ENCODE assay signal across 14 cellular contexts in the genomic region with DNA sequence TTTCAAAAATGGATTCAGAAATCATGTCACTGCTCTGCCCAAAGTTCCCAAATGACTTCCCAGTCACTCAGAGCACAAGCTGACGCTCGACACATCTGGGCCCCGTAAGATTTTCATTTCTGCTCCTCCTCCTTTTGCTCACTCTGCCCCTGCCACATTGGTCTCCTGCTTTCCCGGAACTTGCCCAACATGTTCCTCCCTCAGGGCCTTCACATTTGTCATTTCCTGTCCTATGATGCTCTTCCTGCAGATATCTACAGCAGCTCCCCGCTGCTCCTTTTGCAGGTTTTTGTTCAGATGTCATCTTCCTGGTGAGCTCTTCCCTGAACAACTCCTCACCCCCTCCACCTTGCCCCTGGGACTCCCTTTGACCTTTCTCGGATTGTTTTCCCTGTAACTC. TPM values are rescaled to one million over a fixed set of nuclear protein-coding genes. Genes with fewer than 3 reads are reported as not detected.
DNase-seq lines count a peak whose midpoint lies in the region; FAIRE-seq and TF ChIP-seq lines count a peak whose summit lies in the region.
"Had no signal": no experiment of that assay in that cellular context is flagged by ENCODE, and none has a peak within 500 bp of the region (broad histone marks: within the 10 kb centered on the region; RNA-seq: fewer than 3 reads in every experiment).

No MANE protein-coding gene starts in this region.

- H3K4me1 ChIP-seq in SJSA1 (replicated peaks) (peaks cover 50% of the 10 kb centered on the region), neuronal stem cell (ENCODE audit: control insufficient read depth in 2 of 2, insufficient read depth in 1 of 2, low read depth in 1 of 2, low read length in 2 of 2) (peaks cover 3 to 6% of the 10 kb centered on the region in 2 donors), kidney (ENCODE audit: control insufficient read depth in 1 of 2, insufficient read depth in 1 of 2, low read depth in 1 of 2, low read length in 2 of 2) (no peaks in the 10 kb centered on the region)

- H3K9me3 Mint-ChIP-seq in activated T-helper 1 cell treated with anti-CD3 and anti-CD28 coated beads, Interleukin-12 subunit alpha, Interleukin-12 subunit beta, Interleukin-2, Interleukin-4 antibody, amounts not matched to agents 30 ng/mL and 10 ng/mL and 1 ng/mL, durations not matched to agents 14 hours and 24 hours and 36 hours, result peaks cover 7% of the 10 kb centered on the region
- H3K9me3 Mint-ChIP-seq: stimulated activated naive B cell treated with anti-CD40 and anti-IgM and Interleukin-4, amounts not matched to agents 10 μg/mL and 1 μg/mL and 100 μg/mL, for 72 hours had no signal

- H4K8ac ChIP-seq in neuronal stem cell (ENCODE audit: low read depth, low read length), result no peak overlapping the region

- H3K4me2 ChIP-seq in neuronal stem cell (ENCODE audit: insufficient read depth, low read length, poor library complexity, severe bottlenecking), result no peak overlapping the region

- H3K9me3 ChIP-seq in SJSA1 (replicated peaks), result 0 out of 2 replicates have a peak, but pooled peaks cover 2% of the 10 kb centered on the region
- H3K9me3 ChIP-seq in neuronal stem cell (replicated peaks in 1 of 2; ENCODE audit: control insufficient read depth in 2 of 2, insufficient read depth in 1 of 2, low read depth in 1 of 2, low read length in 2 of 2), result no peaks in the 10 kb centered on the region
- H3K9me3 ChIP-seq in kidney (ENCODE audit: control insufficient read depth in 1 of 2, low read length in 2 of 2), result no peaks in the 10 kb centered on the region

- peaks cover 27% of the 10 kb centered on the region for H3K4me1 Mint-ChIP-seq in activated T-helper 1 cell treated with anti-CD3 and anti-CD28 coated beads, Interleukin-12 subunit alpha, Interleukin-12 subunit beta, Interleukin-2, Interleukin-4 antibody, amounts not matched to agents 30 ng/mL and 10 ng/mL and 1 ng/mL, durations not matched to agents 14 hours and 24 hours and 36 hours (ENCODE audit: low read depth)

- H2BK5ac ChIP-seq in neuronal stem cell (ENCODE audit: low read length), result no peak overlapping the region

- no peak overlapping the region for H2BK12ac ChIP-seq in neuronal stem cell (ENCODE audit: low read length)

- H3K36me3 ChIP-seq in SJSA1, result no peaks in the 10 kb centered on the region
- no peaks in the 10 kb centered on the region for H3K36me3 ChIP-seq in neuronal stem cell (replicated peaks in 1 of 2; ENCODE audit: control insufficient read depth in 2 of 2, insufficient read depth in 2 of 2, low read length in 2 of 2)
- H3K36me3 ChIP-seq in kidney (ENCODE audit: control insufficient read depth in 1 of 2, insufficient read depth in 2 of 2, low read length in 2 of 2), result no peaks in the 10 kb centered on the region

- no peak overlapping the region for H3K4ac ChIP-seq in neuronal stem cell (ENCODE audit: low read length)

- H3K9ac ChIP-seq in neuronal stem cell (ENCODE audit: low read depth, low read length, poor library complexity), result no peak overlapping the region
- H3K9ac ChIP-seq in kidney (ENCODE audit: low read length in 2 of 2), result no peak overlapping the region

- H2AK5ac ChIP-seq in neuronal stem cell (ENCODE audit: low read depth, low read length), result no peak overlapping the region

- no CpG with 5 or more reads among the region's 6 CpGs for WGBS in neuronal stem cell (ENCODE audit: extremely low coverage in 2 of 2, insufficient read length in 2 of 2, insufficient replicate concordance in 1 of 2), 2 donors

- FAIRE-seq in kidney (lab: Jason Lieb, UNC), result no peak
- FAIRE-seq: colon had no signal

- no peak for TF ChIP-seq CTCF in fibroblast of pulmonary artery (IDR thresholded peaks at IDR 0.05; ENCODE audit: low read length, missing control alignments)
- TF ChIP-seq CTCF in kidney (IDR thresholded peaks at IDR 0.05; ENCODE audit: borderline replicate concordance, extremely low read depth, insufficient read depth), result no peak

- H3K79me1 ChIP-seq in neuronal stem cell (ENCODE audit: low read depth, low read length), result no peaks in the 10 kb centered on the region

- H3K27me3 ChIP-seq in SJSA1 (replicated peaks) (no peaks in the 10 kb centered on the region; the same call in 1 of the 2 replicates), neuronal stem cell (ENCODE audit: control insufficient read depth in 3 of 3, insufficient read depth in 3 of 3, low read depth in 1 of 3, low read length in 3 of 3) (no peaks in the 10 kb centered on the region)

- peak overlapping the region; percentile 94; the same call in 1 of the 2 replicates for H3K27ac ChIP-seq in SJSA1
- no peak overlapping the region for H3K27ac ChIP-seq in neuronal stem cell (replicated peaks; ENCODE audit: low read length)
- no peak overlapping the region for H3K27ac ChIP-seq in kidney (ENCODE audit: low read depth in 2 of 2, low read length in 2 of 2)

- no peak overlapping the region for H4K91ac ChIP-seq in neuronal stem cell (ENCODE audit: low read depth, low read length, poor library complexity)

- H3K23ac ChIP-seq in neuronal stem cell (ENCODE audit: low read depth, low read length, poor library complexity), result no peak overlapping the region

- peak overlapping the region; percentile 57 for H3K18ac ChIP-seq in neuronal stem cell (ENCODE audit: low read length)

- no peak overlapping the region for H2BK15ac ChIP-seq in neuronal stem cell (ENCODE audit: low read length)

- no peak overlapping the region for H2BK120ac ChIP-seq in neuronal stem cell (ENCODE audit: low read depth, low read length)

- H3K27me3 Mint-ChIP-seq in activated T-helper 1 cell treated with anti-CD3 and anti-CD28 coated beads, Interleukin-12 subunit alpha, Interleukin-12 subunit beta, Interleukin-2, Interleukin-4 antibody, amounts not matched to agents 30 ng/mL and 10 ng/mL and 1 ng/mL, durations not matched to agents 14 hours and 24 hours and 36 hours (ENCODE audit: insufficient read depth), result no peaks in the 10 kb centered on the region
- H3K27me3 Mint-ChIP-seq: stimulated activated naive B cell treated with anti-CD40 and anti-IgM and Interleukin-4, amounts not matched to agents 10 μg/mL and 1 μg/mL and 100 μg/mL, for 72 hours had no signal

- intact Hi-C loops in activated T-helper 1 cell treated with anti-CD3 and anti-CD28 coated beads, Interleukin-12 subunit alpha, Interleukin-12 subunit beta, Interleukin-2, Interleukin-4 antibody, amounts not matched to agents 30 ng/mL and 10 ng/mL and 1 ng/mL, durations not matched to agents 14 hours and 24 hours and 36 hours (cut with micrococcal nuclease), result no loop called here
- intact Hi-C loops in kidney (cut with DNase I), result no loop called here

- H2AFZ ChIP-seq in neuronal stem cell (ENCODE audit: low read length), result peak overlapping the region; percentile 60

- DNase-seq in EL (peak; percentile 71), SJSA1 (ENCODE audit: low read depth in 1 of 2, low spot score in 2 of 2) (no peak), fibroblast of pulmonary artery (ENCODE audit: low read depth) (peak; percentile 85), neuronal stem cell (ENCODE audit: low spot score) (no peak), NCI-H748 (lab: John Stamatoyannopoulos, UW; ENCODE audit: unreplicated experiment) (no peak), COR-L47 (lab: John Stamatoyannopoulos, UW) (no peak), kidney (no peak)
- no peak for DNase-seq in activated T-helper 1 cell treated with anti-CD3 and anti-CD28 coated beads, Interleukin-12 subunit alpha, Interleukin-12 subunit beta, Interleukin-2, Interleukin-4 antibody, amounts not matched to agents 30 ng/mL and 10 ng/mL and 1 ng/mL, durations not matched to agents 14 hours and 24 hours and 36 hours (ENCODE audit: low spot score)
- DNase-seq: activated T-cell treated with anti-CD3 and anti-CD28 coated beads, Interleukin-2, amount 50 U/mL, for 48 hours; NCI-H1417 treated with DMSO at 0.1 percent for 48 hours; NK-92 treated with Interleukin-12 subunit alpha and Interleukin-12 subunit beta, amount 100 ng/mL, for 24 hours; stimulated activated naive B cell treated with anti-CD40 and anti-IgM and Interleukin-4, amounts not matched to agents 10 μg/mL and 1 μg/mL and 100 μg/mL, for 72 hours; T1000 had no signal

- no peak overlapping the region for H3K14ac ChIP-seq in neuronal stem cell (ENCODE audit: low read length)

- no peak overlapping the region for H3K4me3 Mint-ChIP-seq in activated T-helper 1 cell treated with anti-CD3 and anti-CD28 coated beads, Interleukin-12 subunit alpha, Interleukin-12 subunit beta, Interleukin-2, Interleukin-4 antibody, amounts not matched to agents 30 ng/mL and 10 ng/mL and 1 ng/mL, durations not matched to agents 14 hours and 24 hours and 36 hours
- H3K4me3 Mint-ChIP-seq: stimulated activated naive B cell treated with anti-CD40 and anti-IgM and Interleukin-4, amounts not matched to agents 10 μg/mL and 1 μg/mL and 100 μg/mL, for 72 hours had no signal

- H3K4me3 ChIP-seq in SJSA1 (no peak overlapping the region), fibroblast of pulmonary artery (replicated peaks; ENCODE audit: low read depth, low read length) (no peak overlapping the region), neuronal stem cell (ENCODE audit: low read length in 2 of 2) (no peak overlapping the region), kidney (ENCODE audit: low read length in 2 of 2) (no peak overlapping the region)

- peaks cover 3% of the 10 kb centered on the region for H3K36me3 Mint-ChIP-seq in activated T-helper 1 cell treated with anti-CD3 and anti-CD28 coated beads, Interleukin-12 subunit alpha, Interleukin-12 subunit beta, Interleukin-2, Interleukin-4 antibody, amounts not matched to agents 30 ng/mL and 10 ng/mL and 1 ng/mL, durations not matched to agents 14 hours and 24 hours and 36 hours (ENCODE audit: low read depth)
- H3K36me3 Mint-ChIP-seq: stimulated activated naive B cell treated with anti-CD40 and anti-IgM and Interleukin-4, amounts not matched to agents 10 μg/mL and 1 μg/mL and 100 μg/mL, for 72 hours had no signal

- no peak overlapping the region for H3K27ac Mint-ChIP-seq in activated T-helper 1 cell treated with anti-CD3 and anti-CD28 coated beads, Interleukin-12 subunit alpha, Interleukin-12 subunit beta, Interleukin-2, Interleukin-4 antibody, amounts not matched to agents 30 ng/mL and 10 ng/mL and 1 ng/mL, durations not matched to agents 14 hours and 24 hours and 36 hours
- H3K27ac Mint-ChIP-seq: stimulated activated naive B cell treated with anti-CD40 and anti-IgM and Interleukin-4, amounts not matched to agents 10 μg/mL and 1 μg/mL and 100 μg/mL, for 72 hours had no signal

RNA-seq across cellular contexts. Expression of gene IVNS1ABP, which starts 58.5 kb away (rescaled TPM):
- 89.2 and 93.9 TPM in 2 replicates for total RNA-seq in SJSA1 (2014; rRNA removed; shearing (Covaris generic))
- polyA plus RNA-seq in neuronal stem cell (2013, experiment 1 of 2), result 74.7 TPM
- polyA plus RNA-seq in neuronal stem cell (2013, experiment 2 of 2), result 73.7 TPM
- total RNA-seq in activated T-helper 1 cell treated with anti-CD3 and anti-CD28 coated beads, Interleukin-12 subunit alpha, Interleukin-12 subunit beta, Interleukin-2, Interleukin-4 antibody, amounts not matched to agents 30 ng/mL and 10 ng/mL and 1 ng/mL, durations not matched to agents 14 hours and 24 hours and 36 hours, result 207 and 225 TPM in 2 replicates
- total RNA-seq in kidney, result 198 TPM
- 115 TPM for polyA plus RNA-seq in kidney (ENCODE audit: insufficient read depth, low read depth, low replicate concordance)

Comparison
In these comparisons a context has a peak if more than half of its experiments do, and no peak if none do; other contexts are left out.
1. DNase-seq: peak in EL (single experiment) and fibroblast of pulmonary artery (single experiment); none in SJSA1 (0 of 2), neuronal stem cell (single experiment), activated T-helper 1 cell treated with anti-CD3 and anti-CD28 coated beads, Interleukin-12 subunit alpha, Interleukin-12 subunit beta, Interleukin-2, Interleukin-4 antibody, amounts not matched to agents 30 ng/mL and 10 ng/mL and 1 ng/mL, durations not matched to agents 14 hours and 24 hours and 36 hours (single experiment), NCI-H748 (single experiment), COR-L47 (single experiment) and kidney (single experiment).